ENCODE assay signal across 12 cellular contexts in genomic region chr4:187478292-187479205, GRCh38.
DNase-seq lines count a peak whose midpoint lies in the region; ATAC-seq, FAIRE-seq and TF ChIP-seq lines count a peak whose summit lies in the region.
"Had no signal": no experiment of that assay in that cellular context is flagged by ENCODE, and none has a peak within 500 bp of the region (broad histone marks: within the 10 kb centered on the region; RNA-seq: fewer than 3 reads in every experiment).

No MANE protein-coding gene starts in this region.

- no peak for TF ChIP-seq EP300 in A549 (IDR thresholded peaks at IDR 0.05)

- H3K9me3 ChIP-seq in A549 (no peaks in the 10 kb centered on the region), lung (ENCODE audit: control insufficient read depth in 2 of 2, insufficient read depth in 1 of 2, low read length in 1 of 2) (peaks cover 0 to 2% of the 10 kb centered on the region in 2 donors)
- H3K9me3 ChIP-seq: Peyer's patch had no signal

- 50% methylated on average over 19 of the region's 20 CpGs for WGBS in A549 (ENCODE audit: missing lambda C conversion rate)
- 50 to 52% methylated on average over 20 of the region's 20 CpGs for WGBS in lung, 2 donors

- no peak for TF ChIP-seq POLR2A in A549 (IDR thresholded peaks at IDR 0.05; ENCODE audit: low read length)

- H3K27ac ChIP-seq in A549 = 0 out of 6 replicates have a peak overlapping the region, but pooled peaks of 1 of the 2 experiments have one; percentile 24
- peak overlapping the region in 1 of 2 donors; percentile 77 for H3K27ac ChIP-seq in lung (ENCODE audit: low read depth in 1 of 2, low read length in 1 of 2)

- POLR2A ChIA-PET in A549 (lab: Yijun Ruan, JAX) = no interaction called here

- peak in 1 of 2 experiments; percentile 93; a peak in 3 of 6 replicates for ATAC-seq in A549
- ATAC-seq in lung (ENCODE audit: insufficient read depth, low FRiP score) = peak; percentile 67
- ATAC-seq in GM18873 (IDR thresholded peaks at IDR 0.05; ENCODE audit: low FRiP score, unreplicated experiment) = no peak
- no peak for ATAC-seq in GM21360 (IDR thresholded peaks at IDR 0.05; ENCODE audit: unreplicated experiment)
- no peak for ATAC-seq in GM19023 (IDR thresholded peaks at IDR 0.05; ENCODE audit: unreplicated experiment)
- ATAC-seq: GM12878; stimulated activated memory B cell treated with anti-CD40 and anti-IgM and Interleukin-4, amounts not matched to agents 10 μg/mL and 1 μg/mL and 100 μg/mL, for 72 hours had no signal

- TF ChIP-seq RAD21 in A549 (conservative IDR thresholded peaks at IDR 0.05 in 1 of 2, IDR thresholded peaks at IDR 0.05 in 1 of 2) = no peak

- H3K27me3 ChIP-seq in lung (ENCODE audit: control insufficient read depth, insufficient read depth) = no peaks in the 10 kb centered on the region
- H3K27me3 ChIP-seq: Peyer's patch had no signal

- no peak overlapping the region for H3K4me3 ChIP-seq in A549
- no peak overlapping the region for H3K4me3 ChIP-seq in choroid plexus epithelial cell (ENCODE audit: low read depth, low read length)
- H3K4me3 ChIP-seq in lung = no peak overlapping the region
- H3K4me3 ChIP-seq: GM12878, Peyer's patch, skin epidermis had no signal

- no peak for TF ChIP-seq CTCF in A549 (IDR thresholded peaks at IDR 0.05)
- TF ChIP-seq CTCF in choroid plexus epithelial cell (conservative IDR thresholded peaks at IDR 0.05; ENCODE audit: low read depth, low read length) = no peak
- no peak for TF ChIP-seq CTCF in lung (IDR thresholded peaks at IDR 0.05; ENCODE audit: control extremely low read depth, extremely low read depth)

- H3K4me1 ChIP-seq in A549 = peaks cover 26% of the 10 kb centered on the region
- peaks cover 0 to 3% of the 10 kb centered on the region in 2 donors for H3K4me1 ChIP-seq in lung (ENCODE audit: control insufficient read depth in 2 of 2, insufficient read depth in 2 of 2, low read length in 2 of 2)

- no peaks in the 10 kb centered on the region for H3K36me3 ChIP-seq in lung (ENCODE audit: control insufficient read depth in 2 of 2, insufficient read depth in 2 of 2, low read length in 2 of 2)
- H3K36me3 ChIP-seq: Peyer's patch had no signal

- H3K4me2 ChIP-seq in A549 = peak overlapping the region; percentile 49; the same call in 2 of the 3 replicates

- peak in 1 of 2 experiments; percentile 38 for DNase-seq in A549 (ENCODE audit: low read depth in 1 of 2, low spot score in 1 of 2)
- peak; percentile 88 for DNase-seq in HT1080 (ENCODE audit: low read depth)
- DNase-seq in choroid plexus epithelial cell (ENCODE audit: low read depth) = peak; percentile 72
- no peak for DNase-seq in lung (ENCODE audit: low spot score)
- DNase-seq in NCI-H187 (lab: John Stamatoyannopoulos, UW) = no peak
- DNase-seq: Peyer's patch had no signal

- CTCF ChIA-PET in A549 (lab: Yijun Ruan, JAX) = no interaction called here

- no peak for FAIRE-seq in A549 (lab: Jason Lieb, UNC)
- FAIRE-seq: GM12878 had no signal

TF ChIP-seq in A549, 52 proteins besides CTCF, POLR2A, EP300 and RAD21:
- TF ChIP-seq ELK1 (IDR thresholded peaks at IDR 0.05; ENCODE audit: low read depth, low read length) (no peak), E2F6 (IDR thresholded peaks at IDR 0.05; ENCODE audit: borderline replicate concordance, low read depth) (no peak), GATA3 (IDR thresholded peaks at IDR 0.05; ENCODE audit: borderline replicate concordance) (0 out of 2 replicates have a peak, but pooled peaks have one; percentile 27), FOSL2 (IDR thresholded peaks at IDR 0.05) (no peak), FOSL2 (CRISPR knock-in tag; IDR thresholded peaks at IDR 0.05) (peak; percentile 26), RARB (CRISPR knock-in tag; IDR thresholded peaks at IDR 0.05) (no peak)

Comparison
In these comparisons a context has a peak if more than half of its experiments do, and no peak if none do; other contexts are left out.
1. DNase-seq: peak in HT1080 (single experiment) and choroid plexus epithelial cell (single experiment); none in lung (single experiment) and NCI-H187 (0 of 2).